ENCODE assay signal across 16 cellular contexts in the genomic region with DNA sequence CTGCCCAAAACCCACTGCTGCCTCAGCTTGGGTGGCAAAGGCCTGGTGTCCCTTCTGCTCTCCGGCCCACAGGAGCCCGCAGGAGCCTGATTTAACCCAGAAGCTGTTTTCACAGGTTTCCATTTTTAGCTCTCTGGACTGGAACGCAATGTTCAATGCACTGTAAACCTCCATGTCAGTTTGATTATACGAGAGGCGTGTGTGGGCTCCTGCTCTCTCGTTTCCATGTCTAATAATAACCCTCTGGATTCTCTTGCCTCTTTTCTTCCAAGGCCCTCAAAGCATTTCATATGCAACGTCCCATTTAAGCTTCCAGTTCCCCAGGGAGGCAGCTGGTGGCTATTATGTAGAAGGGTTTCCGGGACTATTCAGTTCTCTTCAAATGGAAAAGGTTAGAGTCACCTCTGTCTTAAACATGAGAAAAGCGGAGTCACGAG.
A peak's percentile ranks its signal among the peaks of the same experiment; 100 is the strongest.
DNase-seq lines count a peak whose midpoint lies in the region; ATAC-seq and TF ChIP-seq lines count a peak whose summit lies in the region.
"Had no signal": no experiment of that assay in that cellular context is flagged by ENCODE, and none has a peak within 500 bp of the region (broad histone marks: within the 10 kb centered on the region; RNA-seq: fewer than 3 reads in every experiment).

No MANE protein-coding gene starts in this region.

- H3K27ac Mint-ChIP-seq in endodermal cell, result no peak overlapping the region
- H3K27ac Mint-ChIP-seq: stimulated activated naive CD8-positive, alpha-beta T cell treated with anti-CD3 and anti-CD28 coated beads, Interleukin-15, amount 100 ng/mL, for 72 hours had no signal

- H3K4me1 ChIP-seq in endodermal cell (ENCODE audit: control insufficient read depth, insufficient read depth, low read length) (peaks cover 7% of the 10 kb centered on the region), Peyer's patch (no peaks in the 10 kb centered on the region)
- H3K4me1 ChIP-seq: body of pancreas had no signal

- no peaks in the 10 kb centered on the region for H3K9me3 ChIP-seq in endodermal cell (ENCODE audit: control insufficient read depth, low read length)
- no peaks in the 10 kb centered on the region for H3K9me3 ChIP-seq in Peyer's patch
- H3K9me3 ChIP-seq: body of pancreas had no signal

- H3K4me3 ChIP-seq in endodermal cell (ENCODE audit: low read length) (no peak overlapping the region), Peyer's patch (no peak overlapping the region)
- H3K4me3 ChIP-seq: body of pancreas had no signal

- H3K4me1 Mint-ChIP-seq in endodermal cell, result peaks cover 31% of the 10 kb centered on the region
- H3K4me1 Mint-ChIP-seq: stimulated activated naive CD8-positive, alpha-beta T cell treated with anti-CD3 and anti-CD28 coated beads, Interleukin-15, amount 100 ng/mL, for 72 hours had no signal

- H3K27ac ChIP-seq in endodermal cell (ENCODE audit: low read depth, low read length) (peak overlapping the region; percentile 26), Peyer's patch (peak overlapping the region in 2 of 4 donors; percentile 65 to 80)
- H3K27ac ChIP-seq: body of pancreas, RWPE1 had no signal

- H3K27me3 ChIP-seq in endodermal cell (ENCODE audit: control insufficient read depth, insufficient read depth, low read length, poor library complexity, severe bottlenecking) (no peaks in the 10 kb centered on the region), Peyer's patch (no peaks in the 10 kb centered on the region)
- H3K27me3 ChIP-seq: body of pancreas had no signal

- H3K4me3 Mint-ChIP-seq in endodermal cell, result no peak overlapping the region
- H3K4me3 Mint-ChIP-seq: stimulated activated naive CD8-positive, alpha-beta T cell treated with anti-CD3 and anti-CD28 coated beads, Interleukin-15, amount 100 ng/mL, for 72 hours had no signal

- H3K9me3 Mint-ChIP-seq in endodermal cell, result no peaks in the 10 kb centered on the region
- H3K9me3 Mint-ChIP-seq: stimulated activated naive CD8-positive, alpha-beta T cell treated with anti-CD3 and anti-CD28 coated beads, Interleukin-15, amount 100 ng/mL, for 72 hours had no signal

- 80 to 85% methylated on average over 7 to 10 of the region's 10 CpGs for WGBS in endodermal cell (ENCODE audit: insufficient coverage in 1 of 2, insufficient read length in 1 of 2), 2 experiments

- H3K36me3 ChIP-seq in endodermal cell (ENCODE audit: control insufficient read depth, insufficient read depth, low read length), result no peaks in the 10 kb centered on the region
- H3K36me3 ChIP-seq in Peyer's patch, result no peaks in the 10 kb centered on the region

- no peaks in the 10 kb centered on the region for H3K36me3 Mint-ChIP-seq in endodermal cell (ENCODE audit: low read depth)

- TF ChIP-seq CTCF in endodermal cell (conservative IDR thresholded peaks at IDR 0.05) (no peak), Peyer's patch (IDR thresholded peaks at IDR 0.05) (no peak)

- H3K9ac ChIP-seq in endodermal cell (ENCODE audit: extremely low read depth, low read length, poor library complexity, severe bottlenecking), result no peak overlapping the region

- H3K27me3 Mint-ChIP-seq in endodermal cell (ENCODE audit: insufficient read depth), result no peaks in the 10 kb centered on the region

- ATAC-seq in HG02798 (IDR thresholded peaks at IDR 0.05; ENCODE audit: poor library complexity, unreplicated experiment), result no peak
- ATAC-seq: body of pancreas; stimulated activated naive CD8-positive, alpha-beta T cell treated with anti-CD3 and anti-CD28 coated beads, Interleukin-15, amount 100 ng/mL, for 72 hours had no signal

- DNase-seq in NCI-H82 (lab: John Stamatoyannopoulos, UW) (peak; percentile 25), NCI-H82 treated with DMSO at 0.1 percent for 48 hours (lab: John Stamatoyannopoulos, UW; ENCODE audit: unreplicated experiment) (no peak), endodermal cell (no peak), mucosa of gallbladder (ENCODE audit: low spot score) (peak; percentile 22), ureter (ENCODE audit: low spot score) (peak; percentile 45), DMS 273 (lab: John Stamatoyannopoulos, UW; ENCODE audit: unreplicated experiment) (no peak), Peyer's patch (no peak)
- DNase-seq: activated T-cell treated with anti-CD3 and anti-CD28 coated beads, Interleukin-2, amount 50 U/mL, for 48 hours; DMS 273 treated with DMSO at 0.1 percent for 48 hours; erythroblast; NCI-H1694; stimulated activated CD4-positive, alpha-beta T cell treated with anti-CD3 and anti-CD28 coated beads, Interleukin-2, amount 100 ng/mL, for 48 hours; stimulated activated naive CD8-positive, alpha-beta T cell treated with anti-CD3 and anti-CD28 coated beads, Interleukin-15, amount 100 ng/mL, for 72 hours had no signal

- no peak for TF ChIP-seq POLR2A in Peyer's patch (IDR thresholded peaks at IDR 0.05)

Comparison
In these comparisons a context has a peak if more than half of its experiments do, and no peak if none do; other contexts are left out.
1. DNase-seq: peak in NCI-H82 (single experiment), mucosa of gallbladder (single experiment) and ureter (single experiment); none in NCI-H82 treated with DMSO at 0.1 percent for 48 hours (single experiment), endodermal cell (single experiment), DMS 273 (single experiment) and Peyer's patch (0 of 3).